Comparison of ENCODE assay signal across 26 cellular contexts in the genomic region with DNA sequence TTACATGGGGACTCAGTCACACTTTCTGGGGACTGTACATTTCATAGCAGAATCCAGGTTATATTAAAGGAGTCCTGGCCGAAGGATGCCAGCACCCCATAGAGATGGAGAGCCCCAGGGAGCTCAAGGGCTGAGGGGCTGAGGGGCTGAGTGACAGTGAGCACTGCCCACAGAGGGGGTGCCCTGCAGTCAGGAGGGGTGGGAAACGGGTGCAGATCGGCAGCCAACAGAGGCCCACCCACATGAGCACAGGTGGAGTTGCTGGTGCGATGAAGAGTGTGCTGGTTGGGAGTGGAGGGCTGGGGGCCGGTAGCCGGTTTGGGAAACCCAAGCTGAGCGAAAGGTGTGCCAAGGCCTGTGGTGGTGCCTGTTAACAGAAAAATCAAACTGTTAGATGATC.
"Had no signal": no experiment of that assay in that cellular context is flagged by ENCODE, and none has a peak within 500 bp of the region (broad histone marks: within the 10 kb centered on the region; RNA-seq: fewer than 3 reads in every experiment).

No MANE protein-coding gene starts in this region.

- H3K4me3 ChIP-seq: pancreas, psoas muscle, right lobe of liver, sigmoid colon, stomach, thoracic aorta, thyroid gland, tibial nerve, upper lobe of right lung, uterus had no signal

- H3K27ac ChIP-seq: pancreas, psoas muscle, right lobe of liver, sigmoid colon, stomach, thoracic aorta, thyroid gland, tibial nerve, upper lobe of right lung, uterus had no signal

- H3K27me3 ChIP-seq: pancreas, right lobe of liver, sigmoid colon, stomach, thyroid gland, tibial nerve, upper lobe of right lung, uterus had no signal

- H3K9me3 ChIP-seq: pancreas, psoas muscle, right lobe of liver, sigmoid colon, stomach, thoracic aorta, thyroid gland, tibial nerve, upper lobe of right lung, uterus had no signal

- H3K36me3 Mint-ChIP-seq: natural killer cell treated with Interleukin-12 subunit alpha and Interleukin-12 subunit beta and Interleukin-15 and Interleukin-18, amount 100 ng/mL, for 72 hours; stimulated activated effector memory CD8-positive, alpha-beta T cell treated with anti-CD3 and anti-CD28 coated beads, Interleukin-12 subunit alpha, Interleukin-12 subunit beta, amount 100 ng/mL, for 72 hours; type B pancreatic cell had no signal

- DNase-seq: naive B cell; naive thymus-derived CD8-positive, alpha-beta T cell; nephron progenitor cell; occipital lobe; pancreas; psoas muscle; right cardiac atrium; right lobe of liver; sigmoid colon; small intestine; stimulated activated CD4-positive, alpha-beta T cell treated with anti-CD3 and anti-CD28 coated beads, Interleukin-15, amount 100 ng/mL, for 24 hours; stimulated activated CD4-positive, alpha-beta T cell treated with anti-CD3 and anti-CD28 coated beads, Interleukin-2, amount 100 ng/mL, for 24 hours; stimulated activated CD4-positive, alpha-beta T cell treated with anti-CD3 and anti-CD28 coated beads, Interleukin-2, amount 100 ng/mL, for 48 hours; stimulated activated CD4-positive, alpha-beta T cell treated with anti-CD3 and anti-CD28 coated beads, Interleukin-4, amount 100 ng/mL, for 24 hours; stimulated activated naive B cell treated with anti-CD40 and anti-IgM and Interleukin-4, amounts not matched to agents 10 μg/mL and 1 μg/mL and 100 μg/mL, for 72 hours; stimulated activated naive CD4-positive, alpha-beta T cell treated with Interleukin-2 at 50 U/mL for 16 hours; stomach; thyroid gland; upper lobe of right lung; uterus had no signal

- H3K9me3 Mint-ChIP-seq: natural killer cell treated with Interleukin-12 subunit alpha and Interleukin-12 subunit beta and Interleukin-15 and Interleukin-18, amount 100 ng/mL, for 72 hours; stimulated activated effector memory CD8-positive, alpha-beta T cell treated with anti-CD3 and anti-CD28 coated beads, Interleukin-12 subunit alpha, Interleukin-12 subunit beta, amount 100 ng/mL, for 72 hours; type B pancreatic cell had no signal

- H3K4me1 ChIP-seq: psoas muscle, sigmoid colon, thyroid gland, uterus had no signal

- H3K36me3 ChIP-seq: pancreas, right lobe of liver, sigmoid colon, stomach, thoracic aorta, thyroid gland, tibial nerve, upper lobe of right lung, uterus had no signal

- H3K4me1 Mint-ChIP-seq: naive B cell; naive thymus-derived CD8-positive, alpha-beta T cell; nephron progenitor cell; stimulated activated naive B cell treated with anti-CD40 and anti-IgM and Interleukin-4, amounts not matched to agents 10 μg/mL and 1 μg/mL and 100 μg/mL, for 72 hours had no signal

- H3K4me3 Mint-ChIP-seq: naive B cell; naive thymus-derived CD8-positive, alpha-beta T cell; natural killer cell treated with Interleukin-12 subunit alpha and Interleukin-12 subunit beta and Interleukin-15 and Interleukin-18, amount 100 ng/mL, for 72 hours; nephron progenitor cell; neural crest cell; stimulated activated effector memory CD8-positive, alpha-beta T cell treated with anti-CD3 and anti-CD28 coated beads, Interleukin-12 subunit alpha, Interleukin-12 subunit beta, amount 100 ng/mL, for 72 hours; stimulated activated naive B cell treated with anti-CD40 and anti-IgM and Interleukin-4, amounts not matched to agents 10 μg/mL and 1 μg/mL and 100 μg/mL, for 72 hours; type B pancreatic cell had no signal

- H3K27ac Mint-ChIP-seq: nephron progenitor cell; stimulated activated effector memory CD8-positive, alpha-beta T cell treated with anti-CD3 and anti-CD28 coated beads, Interleukin-12 subunit alpha, Interleukin-12 subunit beta, amount 100 ng/mL, for 72 hours; stimulated activated naive B cell treated with anti-CD40 and anti-IgM and Interleukin-4, amounts not matched to agents 10 μg/mL and 1 μg/mL and 100 μg/mL, for 72 hours; type B pancreatic cell had no signal

- ATAC-seq: naive thymus-derived CD8-positive, alpha-beta T cell; natural killer cell treated with Interleukin-12 subunit alpha and Interleukin-12 subunit beta and Interleukin-15 and Interleukin-18, amount 100 ng/mL, for 72 hours; pancreas; psoas muscle; right cardiac atrium; right lobe of liver; stimulated activated effector memory CD8-positive, alpha-beta T cell treated with anti-CD3 and anti-CD28 coated beads, Interleukin-12 subunit alpha, Interleukin-12 subunit beta, amount 100 ng/mL, for 72 hours; stimulated activated naive B cell treated with anti-CD40 and anti-IgM and Interleukin-4, amounts not matched to agents 10 μg/mL and 1 μg/mL and 100 μg/mL, for 72 hours; upper lobe of right lung had no signal
